In genomic region chr20:62960446-62961309, GRCh38 we compare ENCODE assay signal across 2 cellular contexts.
A peak's percentile ranks its signal among the peaks of the same experiment; 100 is the strongest.
TF ChIP-seq lines count a peak whose summit lies in the region.

No MANE protein-coding gene starts in this region.

TF ChIP-seq in H1, 55 proteins besides CTCF, POLR2A, EP300 and RAD21:
- TF ChIP-seq SP1 (IDR thresholded peaks at IDR 0.05; ENCODE audit: low read depth, low read length): peak; percentile 65; the same call in 1 of the 2 replicates
- peak; percentile 36; the same call in 1 of the 2 replicates for TF ChIP-seq SP2 (IDR thresholded peaks at IDR 0.05; ENCODE audit: low read length)
TF ChIP-seq in H1: peak in this region for 2; not testable (repeated sequence) for 53.

TF ChIP-seq in HepG2, 621 proteins besides CTCF, POLR2A, EP300 and RAD21:
- TF ChIP-seq MTERF4 (CRISPR knock-in tag; IDR thresholded peaks at IDR 0.05) (0 out of 2 replicates have a peak, but pooled peaks have one; percentile 25), ZFX (CRISPR knock-in tag; IDR thresholded peaks at IDR 0.05; ENCODE audit: low read depth) (0 out of 2 replicates have a peak, but pooled peaks have one; percentile 22), HNRNPL (IDR thresholded peaks at IDR 0.05; ENCODE audit: low read depth, low read length) (0 out of 2 replicates have a peak, but pooled peaks have one; percentile 39), NFYC (CRISPR knock-in tag; IDR thresholded peaks at IDR 0.05) (0 out of 2 replicates have a peak, but pooled peaks have one; percentile 14), RBFOX2 (IDR thresholded peaks at IDR 0.05; ENCODE audit: low read depth, low read length) (peak; percentile 76), AGO2 (optimal IDR thresholded peaks at IDR 0.05; ENCODE audit: low read depth, low read length) (peak; percentile 62), POLR2G (IDR thresholded peaks at IDR 0.05; ENCODE audit: low read depth, low read length) (0 out of 2 replicates have a peak, but pooled peaks have one; percentile 46), ZNF746 (CRISPR knock-in tag; IDR thresholded peaks at IDR 0.05) (0 out of 2 replicates have a peak, but pooled peaks have one; percentile 49), ZNF687 (CRISPR knock-in tag; IDR thresholded peaks at IDR 0.05) (peak; percentile 13; the same call in 1 of the 2 replicates), ZNF253 (CRISPR knock-in tag; IDR thresholded peaks at IDR 0.05; ENCODE audit: borderline replicate concordance) (0 out of 2 replicates have a peak, but pooled peaks have one; percentile 55)
TF ChIP-seq in HepG2: peak in this region for 10; not testable (repeated sequence) for 611.
